ENCODE assay signal across 20 cellular contexts in genomic region chr3:86269364-86270155, GRCh38.
"Had no signal": no experiment of that assay in that cellular context is flagged by ENCODE, and none has a peak within 500 bp of the region (broad histone marks: within the 10 kb centered on the region; RNA-seq: fewer than 3 reads in every experiment).

No MANE protein-coding gene starts in this region.

- H3K9me3 Mint-ChIP-seq: activated naive CD4-positive, alpha-beta T cell treated with anti-CD3 and anti-CD28 coated beads, Interleukin-2, amount 50 U/mL, for 24 hours; T-helper 1 cell treated with Interleukin-12 subunit alpha and Interleukin-12 subunit beta and Interleukin-4 antibody, amounts not matched to agents 30 μg/mL and 1 μg/mL, for 36 hours had no signal

- H3K4me1 Mint-ChIP-seq: activated naive CD4-positive, alpha-beta T cell treated with anti-CD3 and anti-CD28 coated beads, Interleukin-2, amount 50 U/mL, for 24 hours had no signal

- H3K27ac ChIP-seq: breast epithelium, Peyer's patch, RWPE1 had no signal

- DNase-seq: activated CD4-positive, alpha-beta T cell treated with anti-CD3 and anti-CD28 coated beads for 4 hours; activated CD8-positive, alpha-beta memory T cell treated with anti-CD3 and anti-CD28 coated beads, Interleukin-2, amount 50 U/mL, for 4 hours; activated CD8-positive, alpha-beta T cell treated with anti-CD3 and anti-CD28 coated beads for 36 hours; aorta; caudate nucleus; Karpas-422; NCI-H1105 treated with DMSO at 0.1 percent for 48 hours; NCI-H1436 treated with DMSO at 0.1 percent for 48 hours; NCI-H187 treated with DMSO at 0.1 percent for 48 hours; NCI-H2081 treated with DMSO at 0.1 percent for 48 hours; NCI-H446 treated with DMSO at 0.1 percent for 48 hours; NCI-H526; NCI-H82; Peyer's patch; SHP77 had no signal

- H3K36me3 ChIP-seq: breast epithelium, Peyer's patch had no signal

- H3K27ac Mint-ChIP-seq: activated CD8-positive, alpha-beta T cell treated with anti-CD3 and anti-CD28 coated beads for 36 hours; activated naive CD4-positive, alpha-beta T cell treated with anti-CD3 and anti-CD28 coated beads, Interleukin-2, amount 50 U/mL, for 24 hours; T-helper 1 cell treated with Interleukin-12 subunit alpha and Interleukin-12 subunit beta and Interleukin-4 antibody, amounts not matched to agents 30 μg/mL and 1 μg/mL, for 36 hours had no signal

- H3K27me3 ChIP-seq: breast epithelium, Peyer's patch had no signal

- ATAC-seq: activated CD4-positive, CD25-positive, alpha-beta regulatory T cell treated with anti-CD3 and anti-CD28 coated beads, Interleukin-2, amount 50 U/mL, for 24 hours; activated CD8-positive, alpha-beta T cell treated with anti-CD3 and anti-CD28 coated beads for 36 hours had no signal

- H3K36me3 Mint-ChIP-seq: activated naive CD4-positive, alpha-beta T cell treated with anti-CD3 and anti-CD28 coated beads, Interleukin-2, amount 50 U/mL, for 24 hours had no signal

- H3K27me3 Mint-ChIP-seq: activated CD8-positive, alpha-beta T cell treated with anti-CD3 and anti-CD28 coated beads for 36 hours; activated naive CD4-positive, alpha-beta T cell treated with anti-CD3 and anti-CD28 coated beads, Interleukin-2, amount 50 U/mL, for 24 hours had no signal

- H3K9me3 ChIP-seq: breast epithelium, Peyer's patch had no signal

- H3K4me3 Mint-ChIP-seq: activated CD8-positive, alpha-beta T cell treated with anti-CD3 and anti-CD28 coated beads for 36 hours; activated naive CD4-positive, alpha-beta T cell treated with anti-CD3 and anti-CD28 coated beads, Interleukin-2, amount 50 U/mL, for 24 hours; T-helper 1 cell treated with Interleukin-12 subunit alpha and Interleukin-12 subunit beta and Interleukin-4 antibody, amounts not matched to agents 30 μg/mL and 1 μg/mL, for 36 hours had no signal

- H3K4me1 ChIP-seq: breast epithelium, Peyer's patch had no signal

- H3K4me3 ChIP-seq: breast epithelium, Peyer's patch had no signal
